In genomic region chr11:75813622-75814039, GRCh38 we compare ENCODE assay signal across 9 cellular contexts. TPM values are rescaled to one million over a fixed set of nuclear protein-coding genes. Genes with fewer than 3 reads are reported as not detected.
DNase-seq lines count a peak whose midpoint lies in the region; ATAC-seq, FAIRE-seq and TF ChIP-seq lines count a peak whose summit lies in the region.
"Had no signal": no experiment of that assay in that cellular context is flagged by ENCODE, and none has a peak within 500 bp of the region (broad histone marks: within the 10 kb centered on the region; RNA-seq: fewer than 3 reads in every experiment).

No MANE protein-coding gene starts in this region.

- H3K9me1 ChIP-seq in K562 (ENCODE audit: control insufficient read depth, insufficient read depth, low read length), result no peaks in the 10 kb centered on the region

- H3K79me2 ChIP-seq in K562 (ENCODE audit: control insufficient read depth, insufficient read depth, low read length) (peaks cover 36% of the 10 kb centered on the region), mesendoderm (ENCODE audit: control insufficient read depth, insufficient read depth, low read length) (peaks cover 4% of the 10 kb centered on the region)

- H4K20me1 ChIP-seq in K562 (replicated peaks; ENCODE audit: control insufficient read depth, insufficient read depth, low read length), result no peaks in the 10 kb centered on the region; the same call in 1 of the 2 replicates

- TF ChIP-seq EP300 in K562 (IDR thresholded peaks at IDR 0.05; ENCODE audit: low read length), result peak; percentile 45; the same call in 1 of the 2 replicates

- ATAC-seq in stimulated activated naive CD8-positive, alpha-beta T cell treated with anti-CD3 and anti-CD28 coated beads, Interleukin-15, amount 100 ng/mL, for 72 hours, result no peak
- ATAC-seq in K562 (no peak), GM19467 (IDR thresholded peaks at IDR 0.05; ENCODE audit: unreplicated experiment) (no peak), GM19397 (IDR thresholded peaks at IDR 0.05; ENCODE audit: unreplicated experiment) (no peak), left colon (no peak), HG02798 (IDR thresholded peaks at IDR 0.05; ENCODE audit: poor library complexity, unreplicated experiment) (no peak)

- H3K27me3 Mint-ChIP-seq in stimulated activated naive CD8-positive, alpha-beta T cell treated with anti-CD3 and anti-CD28 coated beads, Interleukin-15, Interleukin-2, amounts not matched to agents 100 ng/mL and 50 ng/mL, for 24 hours, result no peaks in the 10 kb centered on the region
- no peaks in the 10 kb centered on the region for H3K27me3 Mint-ChIP-seq in stimulated activated naive CD8-positive, alpha-beta T cell treated with anti-CD3 and anti-CD28 coated beads, Interleukin-15, amount 100 ng/mL, for 72 hours

- TF ChIP-seq RAD21 in K562 (CRISPR knock-in tag; conservative IDR thresholded peaks at IDR 0.05 in 1 of 2, IDR thresholded peaks at IDR 0.05 in 1 of 2), result no peak

- CTCF ChIA-PET in K562 (lab: Yijun Ruan, JAX; ENCODE audit: low intra/inter-chr PET ratio), result no interaction called here

- no peak overlapping the region for H2AK5ac ChIP-seq in mesendoderm (ENCODE audit: low read length)

- no peak for TF ChIP-seq CTCF in K562 (IDR thresholded peaks at IDR 0.05 in 2 of 3, conservative IDR thresholded peaks at IDR 0.05 in 1 of 3; ENCODE audit: insufficient read depth in 2 of 3, low read depth in 1 of 3, low read length in 3 of 3)

- no peak overlapping the region for H2BK5ac ChIP-seq in mesendoderm (ENCODE audit: low read length)

- no peak overlapping the region for H3K23ac ChIP-seq in mesendoderm (ENCODE audit: low read length)

- WGBS in K562 (ENCODE audit: insufficient coverage, low coverage, missing lambda C conversion rate), result 43% methylated on average over 1 of the region's 1 CpG
- WGBS in mesendoderm (ENCODE audit: extremely low coverage, insufficient coverage, low lambda C conversion rate), result no CpG with 5 or more reads among the region's 1 CpG

- no TSS peak for BruUV-seq in K562 (replicated peaks; lab: Mats Ljungman, UMichigan)

- DNase-seq in stimulated activated naive CD8-positive, alpha-beta T cell treated with anti-CD3 and anti-CD28 coated beads, Interleukin-15, amount 100 ng/mL, for 72 hours, result no peak
- DNase-seq in K562 (ENCODE audit: extremely low read depth in 1 of 4, low spot score in 3 of 4) (peak in 1 of 4 experiments; percentile 26), mesendoderm (peak; percentile 37), left colon (no peak)
- DNase-seq: NCI-H1930 had no signal

- no peaks in the 10 kb centered on the region for H3K9me3 Mint-ChIP-seq in stimulated activated naive CD8-positive, alpha-beta T cell treated with anti-CD3 and anti-CD28 coated beads, Interleukin-15, Interleukin-2, amounts not matched to agents 100 ng/mL and 50 ng/mL, for 24 hours
- no peaks in the 10 kb centered on the region for H3K9me3 Mint-ChIP-seq in stimulated activated naive CD8-positive, alpha-beta T cell treated with anti-CD3 and anti-CD28 coated beads, Interleukin-15, amount 100 ng/mL, for 72 hours

- no peak overlapping the region for H2BK120ac ChIP-seq in mesendoderm (ENCODE audit: low read depth, low read length)

- H4K5ac ChIP-seq in mesendoderm (ENCODE audit: low read length), result no peak overlapping the region

- in situ Hi-C loops in K562 (cut with MboI), result no loop called here

- H3K18ac ChIP-seq in mesendoderm (ENCODE audit: low read length), result no peak overlapping the region

- H3K4ac ChIP-seq in mesendoderm (ENCODE audit: low read depth, low read length), result no peak overlapping the region

- FAIRE-seq in K562 (lab: Jason Lieb, UNC), result no peak

- H3K4me3 ChIP-seq in K562, result no peak overlapping the region
- H3K4me3 ChIP-seq in mesendoderm (ENCODE audit: low read length), result no peak overlapping the region

- intact Hi-C loops in K562 (cut with micrococcal nuclease), result no loop called here
- intact Hi-C loops in left colon (cut with DNase I, micrococcal nuclease), result no loop called here

- peaks cover 31% of the 10 kb centered on the region for H3K4me1 Mint-ChIP-seq in stimulated activated naive CD8-positive, alpha-beta T cell treated with anti-CD3 and anti-CD28 coated beads, Interleukin-15, Interleukin-2, amounts not matched to agents 100 ng/mL and 50 ng/mL, for 24 hours (ENCODE audit: low read depth)
- peaks cover 14% of the 10 kb centered on the region for H3K4me1 Mint-ChIP-seq in stimulated activated naive CD8-positive, alpha-beta T cell treated with anti-CD3 and anti-CD28 coated beads, Interleukin-15, amount 100 ng/mL, for 72 hours

- H3K27ac ChIP-seq in K562 (ENCODE audit: extremely low read depth, low read depth, low read length), result peak overlapping the region; percentile 79; the same call in 1 of the 3 replicates
- no peak overlapping the region for H3K27ac ChIP-seq in mesendoderm (ENCODE audit: low read depth, low read length)

- peak overlapping the region; percentile 98 for H2AFZ ChIP-seq in K562 (ENCODE audit: low read depth, low read length)

- no peak overlapping the region for H2BK15ac ChIP-seq in mesendoderm (replicated peaks; ENCODE audit: low read depth)

- H3K56ac ChIP-seq in mesendoderm (ENCODE audit: low read length), result peak overlapping the region; percentile 86

- no peaks in the 10 kb centered on the region for H3K9me3 ChIP-seq in K562 (replicated peaks; ENCODE audit: control insufficient read depth, insufficient read depth, low read depth, low read length)

- peak overlapping the region; percentile 57 for H3K27ac Mint-ChIP-seq in stimulated activated naive CD8-positive, alpha-beta T cell treated with anti-CD3 and anti-CD28 coated beads, Interleukin-15, Interleukin-2, amounts not matched to agents 100 ng/mL and 50 ng/mL, for 24 hours
- H3K27ac Mint-ChIP-seq in stimulated activated naive CD8-positive, alpha-beta T cell treated with anti-CD3 and anti-CD28 coated beads, Interleukin-15, amount 100 ng/mL, for 72 hours, result no peak overlapping the region

- no peak for TF ChIP-seq POLR2A in K562 (conservative IDR thresholded peaks at IDR 0.05)

- no peaks in the 10 kb centered on the region for H3K36me3 ChIP-seq in K562 (ENCODE audit: control insufficient read depth, insufficient read depth, low read length)
- no peaks in the 10 kb centered on the region for H3K36me3 ChIP-seq in mesendoderm (ENCODE audit: control insufficient read depth, insufficient read depth, low read length)

- H3K36me3 Mint-ChIP-seq in stimulated activated naive CD8-positive, alpha-beta T cell treated with anti-CD3 and anti-CD28 coated beads, Interleukin-15, Interleukin-2, amounts not matched to agents 100 ng/mL and 50 ng/mL, for 24 hours (ENCODE audit: low read depth), result peaks cover under 1% of the 10 kb centered on the region

- POLR2A ChIA-PET in K562 (lab: Yijun Ruan, JAX), result interaction anchor here (0.7 to 2.7 kb wide), 4 partner anchors 10 to 831 kb away, joined by 3 to 11 read pairs (median 4); no protein-coding TSS in a partner anchor

- H3K9ac ChIP-seq in K562 (ENCODE audit: insufficient read depth in 1 of 2, low read depth in 2 of 2, low read length in 2 of 2) (peak overlapping the region; percentile 31 to 75; a peak in 2 of 4 replicates), mesendoderm (ENCODE audit: low read length) (no peak overlapping the region)

- no peak overlapping the region for H3K4me3 Mint-ChIP-seq in stimulated activated naive CD8-positive, alpha-beta T cell treated with anti-CD3 and anti-CD28 coated beads, Interleukin-15, Interleukin-2, amounts not matched to agents 100 ng/mL and 50 ng/mL, for 24 hours
- H3K4me3 Mint-ChIP-seq in stimulated activated naive CD8-positive, alpha-beta T cell treated with anti-CD3 and anti-CD28 coated beads, Interleukin-15, amount 100 ng/mL, for 72 hours, result no peak overlapping the region

- H3K4me1 ChIP-seq in K562 (replicated peaks in 1 of 2; ENCODE audit: control insufficient read depth in 2 of 2, insufficient read depth in 2 of 2, low read length in 2 of 2), result peaks cover 14 to 28% of the 10 kb centered on the region in 2 experiments
- no peaks in the 10 kb centered on the region for H3K4me1 ChIP-seq in mesendoderm (ENCODE audit: control insufficient read depth, low read depth, low read length)

- H3K4me2 ChIP-seq in K562 (ENCODE audit: insufficient read depth, low read length) (peak overlapping the region; percentile 84; the same call in 1 of the 2 replicates), mesendoderm (ENCODE audit: low read length) (no peak overlapping the region)

- H4K8ac ChIP-seq in mesendoderm (ENCODE audit: low read depth, low read length), result no peak overlapping the region

- H3K79me1 ChIP-seq in mesendoderm (ENCODE audit: low read length), result peaks cover 1% of the 10 kb centered on the region

- no peaks in the 10 kb centered on the region for H3K27me3 ChIP-seq in K562 (ENCODE audit: control insufficient read depth in 2 of 2, insufficient read depth in 2 of 2, low read length in 2 of 2)
- no peaks in the 10 kb centered on the region for H3K27me3 ChIP-seq in mesendoderm (ENCODE audit: insufficient read depth, low read length, poor library complexity)

RNA-seq across cellular contexts. Expression of gene UVRAG, which starts 1.4 kb away (rescaled TPM):
- total RNA-seq in K562 (2011; cell fraction: chromatin; rRNA removed; ENCODE audit: low replicate concordance), result 37.0 and 117 TPM in 2 replicates
- 12.7 and 16.6 TPM in 2 replicates for total RNA-seq in K562 (2011; cell fraction: nucleolus; rRNA removed)
- total RNA-seq in K562 (2011; cell fraction: nucleoplasm; rRNA removed), result 46.7 and 79.5 TPM in 2 replicates
- total RNA-seq in K562 (2014; rRNA removed), result 10.5 and 12.3 TPM in 2 replicates
- total RNA-seq in K562 (2014; rRNA removed; fragmentation: Illumina TruSeq; extraction: Trizol), result 17.6 and 21.0 TPM in 2 replicates
- 15.8 and 17.8 TPM in 2 replicates for total RNA-seq in K562 (2015; rRNA removed; fragmentation: Illumina TruSeq; extraction: Trizol)
- 16.0 TPM in 2 replicates for total RNA-seq in K562 (2021)
- polyA plus RNA-seq in K562 (2011; rRNA removed), result 10.2 and 12.4 TPM in 2 replicates
- polyA plus RNA-seq in K562 (2011; cell fraction: cytosol; rRNA removed), result 5.0 and 6.4 TPM in 2 replicates
- polyA plus RNA-seq in K562 (2011; cell fraction: nucleus; rRNA removed), result 10.7 and 13.0 TPM in 2 replicates
- polyA plus RNA-seq in K562 (2012), result 10.5 and 10.6 TPM in 2 replicates
- 11.0 and 13.8 TPM in 2 replicates for polyA plus RNA-seq in K562 (2014; fragmentation: Illumina TruSeq; extraction: Trizol)
- 1 to 10 TPM; 3.1 to 5.2 TPM for polyA plus RNA-seq in K562 (2014; fragmentation: Nextera tagmentation; extraction: Ambion mirVana)
- 9.2 and 9.4 TPM in 2 replicates for polyA plus RNA-seq in K562 (2014; rRNA removed)
- 32.2 and 40.2 TPM in 2 replicates for polyA minus RNA-seq in K562 (2011; rRNA and poly(A)+ RNA removed)
- polyA minus RNA-seq in K562 (2011; cell fraction: cytosol; rRNA and poly(A)+ RNA removed), result 6.5 and 6.9 TPM in 2 replicates
- polyA minus RNA-seq in K562 (2011; cell fraction: nucleus; rRNA and poly(A)+ RNA removed), result 31.5 and 58.0 TPM in 2 replicates
- polyA plus RNA-seq in mesendoderm (2013, experiment 1 of 2), result 3.3 TPM
- 2.8 TPM for polyA plus RNA-seq in mesendoderm (2013, experiment 2 of 2)
- 10 to 100 TPM; 15.9 to 22.4 TPM for total RNA-seq in left colon

RNA-seq across cellular contexts. Expression of gene DGAT2, which starts 45.1 kb away (rescaled TPM):
- 1.3 and 3.1 TPM in 2 replicates for total RNA-seq in K562 (2011; cell fraction: chromatin; rRNA removed; ENCODE audit: low replicate concordance)
- 2.9 and 3.2 TPM in 2 replicates for total RNA-seq in K562 (2011; cell fraction: nucleolus; rRNA removed)
- total RNA-seq in K562 (2011; cell fraction: nucleoplasm; rRNA removed), result 4.6 and 4.7 TPM in 2 replicates
- total RNA-seq in K562 (2014; rRNA removed), result 2.0 and 2.5 TPM in 2 replicates
- 1.6 and 2.2 TPM in 2 replicates for total RNA-seq in K562 (2014; rRNA removed; fragmentation: Illumina TruSeq; extraction: Trizol)
- 1.6 and 1.7 TPM in 2 replicates for total RNA-seq in K562 (2015; rRNA removed; fragmentation: Illumina TruSeq; extraction: Trizol)
- 2.2 TPM in 2 replicates for total RNA-seq in K562 (2021)
- polyA plus RNA-seq in K562 (2011; rRNA removed), result 1.8 TPM in 2 replicates
- 2.0 and 2.3 TPM in 2 replicates for polyA plus RNA-seq in K562 (2011; cell fraction: cytosol; rRNA removed)
- polyA plus RNA-seq in K562 (2011; cell fraction: nucleus; rRNA removed), result 1.1 and 1.6 TPM in 2 replicates
- polyA plus RNA-seq in K562 (2012), result 2.6 and 4.4 TPM in 2 replicates
- 2.3 and 2.4 TPM in 2 replicates for polyA plus RNA-seq in K562 (2014; fragmentation: Illumina TruSeq; extraction: Trizol)
- under 1 TPM; 0.68 to 0.69 TPM for polyA plus RNA-seq in K562 (2014; fragmentation: Nextera tagmentation; extraction: Ambion mirVana)
- 2.2 and 2.8 TPM in 2 replicates for polyA plus RNA-seq in K562 (2014; rRNA removed)
- 1.6 and 2.0 TPM in 2 replicates for polyA minus RNA-seq in K562 (2011; rRNA and poly(A)+ RNA removed)
- 0.55 and 2.0 TPM in 2 replicates for polyA minus RNA-seq in K562 (2011; cell fraction: cytosol; rRNA and poly(A)+ RNA removed)
- 0.33 and 0.67 TPM in 2 replicates for polyA minus RNA-seq in K562 (2011; cell fraction: nucleus; rRNA and poly(A)+ RNA removed)
- polyA plus RNA-seq in mesendoderm (2013, experiment 1 of 2), result 0.62 TPM
- 0.63 TPM for polyA plus RNA-seq in mesendoderm (2013, experiment 2 of 2)
- total RNA-seq in left colon, result 1 to 10 TPM; 1.7 to 3.3 TPM
